In genomic region chr14:73058224-73058922, GRCh38 we compare ENCODE assay signal across 8 cellular contexts. TPM values are rescaled to one million over a fixed set of nuclear protein-coding genes. Genes with fewer than 3 reads are reported as not detected.
DNase-seq lines count a peak whose midpoint lies in the region; ATAC-seq and TF ChIP-seq lines count a peak whose summit lies in the region.

Gene RBM25 (plus strand): TSS chr14:73058534. CDS start chr14:73071642, 13,108 bp downstream.

- H3K27ac Mint-ChIP-seq in T-cell, result no peak within 1 kb of the TSS
- no peak within 1 kb of the TSS for H3K27ac Mint-ChIP-seq in type B pancreatic cell

- no peak within 1 kb of the TSS for H3K4me3 Mint-ChIP-seq in T-cell
- no peak within 1 kb of the TSS for H3K4me3 Mint-ChIP-seq in type B pancreatic cell

- WGBS in heart left ventricle, 4 donors, result 0 to 1% (median 0%) methylated on average over 41 to 57 of the region's 57 CpGs

- H3K4me3 ChIP-seq in heart left ventricle, result peak within 1 kb of the TSS; percentile 56 to 95 (median 87)

- CTCF ChIA-PET in T-cell (lab: Charles Lee), result interaction anchor here in 1 of 2 donors (0.6 to 1.5 kb wide), 5 partner anchors 19 to 720 kb away, joined by 3 to 10 read pairs (median 5); partner anchors contain the start of gene ZFYVE1

- H3K4me1 ChIP-seq in heart left ventricle, result peaks cover 6 to 46% (median 32%) of the 10 kb centered on the region in 12 donors

- peaks cover 0 to 22% (median 4%) of the 10 kb centered on the region in 9 donors for H3K36me3 ChIP-seq in heart left ventricle

- H3K36me3 Mint-ChIP-seq in T-cell (peaks cover 17% of the 10 kb centered on the region), type B pancreatic cell (peaks cover 14% of the 10 kb centered on the region)

- TF ChIP-seq POLR2A in GM15510 (IDR thresholded peaks at IDR 0.05; ENCODE audit: borderline replicate concordance, extremely low read depth, insufficient read length), result peak; percentile 98
- TF ChIP-seq POLR2A in heart left ventricle (IDR thresholded peaks at IDR 0.05), result peak; percentile 45 to 83

- H3K27me3 Mint-ChIP-seq in T-cell, result no peaks in the 10 kb centered on the region
- no peaks in the 10 kb centered on the region for H3K27me3 Mint-ChIP-seq in type B pancreatic cell

- TF ChIP-seq CTCF in heart left ventricle (IDR thresholded peaks at IDR 0.05), result peak in 4 of 12 donors; percentile 9 to 38 (median 18)
- TF ChIP-seq CTCF in type B pancreatic cell (conservative IDR thresholded peaks at IDR 0.05), result no peak

- H3K27ac ChIP-seq in heart left ventricle, result peak within 1 kb of the TSS; percentile 77 to 97 (median 92)

- POLR2A ChIA-PET in T-cell (lab: Charles Lee), result interaction anchor here (0.6 to 2.1 kb wide), 12 partner anchors 9 to 1503 kb away, joined by 3 to 15 read pairs (median 4); partner anchors contain the start of genes ZFYVE1 (in 2 of the 2) and PSEN1 (in 1 of the 2)

- H3K9me3 Mint-ChIP-seq in T-cell, result no peaks in the 10 kb centered on the region
- no peaks in the 10 kb centered on the region for H3K9me3 Mint-ChIP-seq in type B pancreatic cell

- H3K9me3 ChIP-seq in heart left ventricle, result no peaks in the 10 kb centered on the region

- H3K4me1 Mint-ChIP-seq in T-cell, result peaks cover 36 to 48% (median 45%) of the 10 kb centered on the region in 3 donors
- H3K4me1 Mint-ChIP-seq in type B pancreatic cell (ENCODE audit: unreplicated experiment), result peaks cover 14% of the 10 kb centered on the region

- DNase-seq in NCI-H146 (lab: John Stamatoyannopoulos, UW) (peak; percentile 96), T-cell (peak; percentile 90 to 97 (median 94)), amniotic epithelial cell (ENCODE audit: low read depth) (peak; percentile 99), heart left ventricle (peak; percentile 95 to 98 (median 96)), pons (ENCODE audit: low spot score) (peak; percentile 99), type B pancreatic cell (ENCODE audit: extremely low spot score, unreplicated experiment) (peak; percentile 95)

- intact Hi-C loops in heart left ventricle (cut with DNase I), result loop anchor here in 3 of 10 donors (1.0 to 2.0 kb wide), 2 partner anchors 31 to 32 kb away; partner anchors contain the start of gene ZFYVE1 (in 3 of the 3)

- H3K27me3 ChIP-seq in heart left ventricle, result no peaks in the 10 kb centered on the region

- peak; percentile 94 for ATAC-seq in HG02884 (IDR thresholded peaks at IDR 0.05; ENCODE audit: unreplicated experiment)
- peak; percentile 94 to 98 (median 96) for ATAC-seq in T-cell (replicated peaks in 1 of 4)
- ATAC-seq in heart left ventricle, result peak; percentile 98 to 100 (median 99)

RNA-seq across cellular contexts. Expression of gene RBM25, which starts in this region (rescaled TPM):
- total RNA-seq in T-cell (100 to 1,000 TPM; 103 to 163 (median 122) TPM), heart left ventricle (10 to 100 TPM; 13.1 to 49.2 (median 38.8) TPM), type B pancreatic cell (ENCODE audit: low replicate concordance) (77.9 and 94.6 TPM in 2 replicates)
- polyA plus RNA-seq in heart left ventricle, result 10 to 100 TPM; 23.2 to 30.4 TPM

Comparison
In these comparisons a context has a peak if more than half of its experiments do, and no peak if none do; other contexts are left out.
1. Peak in every context shown above with its lines: DNase-seq, ATAC-seq, H3K4me3 ChIP-seq and H3K27ac ChIP-seq.